27 cellular contexts compared by ENCODE assay signal in genomic region chr2:39361511-39361910, GRCh38.
"Had no signal": no experiment of that assay in that cellular context is flagged by ENCODE, and none has a peak within 500 bp of the region (broad histone marks: within the 10 kb centered on the region; RNA-seq: fewer than 3 reads in every experiment).

No MANE protein-coding gene starts in this region.

- FAIRE-seq: keratinocyte, urothelium cell line had no signal

- ATAC-seq: left colon; left lung; lower lobe of right lung; natural killer cell; right lobe of liver; stimulated activated naive B cell treated with anti-CD40 and anti-IgM and Interleukin-4, amounts not matched to agents 10 μg/mL and 1 μg/mL and 100 μg/mL, for 72 hours; stimulated activated naive CD8-positive, alpha-beta T cell treated with anti-CD3 and anti-CD28 coated beads, Interleukin-15, Interleukin-2, amounts not matched to agents 100 U/mL and 50 U/mL, for 24 hours had no signal

- H3K4me3 ChIP-seq: left lung, lower lobe of right lung, neural progenitor cell, right atrium auricular region, right lobe of liver, stomach, testis, thyroid gland, transverse colon, upper lobe of left lung had no signal

- H3K9me3 ChIP-seq: right lobe of liver, testis, thyroid gland had no signal

- H3K4me1 Mint-ChIP-seq: natural killer cell, nephron progenitor cell had no signal

- H3K27ac ChIP-seq: left lung, lower lobe of right lung, neural progenitor cell, neutrophil, right atrium auricular region, right lobe of liver, stomach, testis, thyroid gland, transverse colon, upper lobe of left lung had no signal

- H3K4me1 ChIP-seq: left lung, right lobe of liver, transverse colon had no signal

- DNase-seq: hippocampal formation; left colon; left lung; lower lobe of right lung; mammary epithelial cell; mesenchymal stem cell; natural killer cell; nephron progenitor cell; occipital lobe; right lobe of liver; stimulated activated CD4-positive, alpha-beta T cell treated with anti-CD3 and anti-CD28 coated beads, Interleukin-12 subunit alpha, Interleukin-12 subunit beta, amount 100 ng/mL, for 4 hours; stimulated activated CD4-positive, alpha-beta T cell treated with anti-CD3 and anti-CD28 coated beads, Interleukin-15, amount 100 ng/mL, for 24 hours; stimulated activated CD4-positive, alpha-beta T cell treated with anti-CD3 and anti-CD28 coated beads, Interleukin-2, amount 100 ng/mL, for 24 hours; stimulated activated CD4-positive, alpha-beta T cell treated with anti-CD3 and anti-CD28 coated beads, Interleukin-4, amount 100 ng/mL, for 1 hour; stimulated activated naive B cell treated with anti-CD40 and anti-IgM and Interleukin-4, amounts not matched to agents 10 μg/mL and 1 μg/mL and 100 μg/mL, for 72 hours; stimulated activated naive CD8-positive, alpha-beta T cell treated with anti-CD3 and anti-CD28 coated beads, Interleukin-15, Interleukin-2, amounts not matched to agents 100 U/mL and 50 U/mL, for 24 hours; stomach; testis; thyroid gland; transverse colon; upper lobe of left lung had no signal

- H3K27ac Mint-ChIP-seq: natural killer cell; nephron progenitor cell; neural progenitor cell; progenitor cell of endocrine pancreas; stimulated activated naive B cell treated with anti-CD40 and anti-IgM and Interleukin-4, amounts not matched to agents 10 μg/mL and 1 μg/mL and 100 μg/mL, for 72 hours had no signal

- H3K27me3 Mint-ChIP-seq: progenitor cell of endocrine pancreas; stimulated activated naive B cell treated with anti-CD40 and anti-IgM and Interleukin-4, amounts not matched to agents 10 μg/mL and 1 μg/mL and 100 μg/mL, for 72 hours had no signal

- H3K36me3 ChIP-seq: lower lobe of right lung, neutrophil, right atrium auricular region, right lobe of liver, thyroid gland had no signal

- H3K4me3 Mint-ChIP-seq: natural killer cell; nephron progenitor cell; neural progenitor cell; stimulated activated naive B cell treated with anti-CD40 and anti-IgM and Interleukin-4, amounts not matched to agents 10 μg/mL and 1 μg/mL and 100 μg/mL, for 72 hours had no signal

- H3K27me3 ChIP-seq: left lung, neural progenitor cell, neutrophil, right atrium auricular region, right lobe of liver, stomach, testis, thyroid gland, transverse colon, upper lobe of left lung had no signal
